In genomic region chr20:23748975-23749374, GRCh38 we compare ENCODE assay signal across 12 cellular contexts. TPM values are rescaled to one million over a fixed set of nuclear protein-coding genes. Genes with fewer than 3 reads are reported as not detected.
DNase-seq lines count a peak whose midpoint lies in the region; ATAC-seq and TF ChIP-seq lines count a peak whose summit lies in the region.
"Not testable (repeated sequence)": the region's sequence is repeated elsewhere in the genome, so short reads cannot be mapped to it uniquely, and the experiment has no call there.
"Had no signal": no experiment of that assay in that cellular context is flagged by ENCODE, and none has a peak within 500 bp of the region (broad histone marks: within the 10 kb centered on the region; RNA-seq: fewer than 3 reads in every experiment).

No MANE protein-coding gene starts in this region.

- not testable (repeated sequence) for H3K36me3 Mint-ChIP-seq in GM23338 (ENCODE audit: low read depth); neural progenitor cell
- H3K36me3 Mint-ChIP-seq in endodermal cell (ENCODE audit: low read depth) = peaks cover 26% of the 10 kb centered on the region

- H3K4me1 Mint-ChIP-seq in GM23338 = peaks cover 19% of the 10 kb centered on the region
- H3K4me1 Mint-ChIP-seq in endodermal cell = peaks cover 46% of the 10 kb centered on the region
- not testable (repeated sequence) for H3K4me1 Mint-ChIP-seq in neural progenitor cell

- not testable (repeated sequence) for H2AFZ ChIP-seq in GM23338; neural progenitor cell (replicated peaks)

- intact Hi-C loops in A673 (cut with micrococcal nuclease; ENCODE audit: unreplicated experiment) = not testable (repeated sequence)

- not testable (repeated sequence) for H3K9me3 Mint-ChIP-seq in GM23338, endodermal cell, neural progenitor cell

- not testable (repeated sequence) for H3K4me2 ChIP-seq in GM23338, neural progenitor cell

- not testable (repeated sequence) for H3F3A ChIP-seq in GM23338 (replicated peaks; ENCODE audit: low read depth); neural progenitor cell (ENCODE audit: low read depth)

- H3K27ac ChIP-seq in A673 (ENCODE audit: low read depth, low read length, poor library complexity, severe bottlenecking); GM23338 (ENCODE audit: low read depth); WERI-Rb-1; brain microvascular endothelial cell; endodermal cell (ENCODE audit: low read depth, low read length); neural progenitor cell: not testable (repeated sequence)

- not testable (repeated sequence) for H3K9me3 ChIP-seq in A673 (ENCODE audit: low read depth, low read length, poor library complexity, severe bottlenecking); WERI-Rb-1 (ENCODE audit: severe bottlenecking); endodermal cell (ENCODE audit: control insufficient read depth, low read length); neural progenitor cell (ENCODE audit: low read depth)

- not testable (repeated sequence) for H4K20me1 ChIP-seq in GM23338 (replicated peaks; ENCODE audit: insufficient read depth); neural progenitor cell (ENCODE audit: low read depth)

- H3K36me3 ChIP-seq in A673 (ENCODE audit: insufficient read depth, low read length, poor library complexity, severe bottlenecking); GM23338 (ENCODE audit: insufficient read depth); WERI-Rb-1; brain microvascular endothelial cell (replicated peaks); endodermal cell (ENCODE audit: control insufficient read depth, insufficient read depth, low read length); neural progenitor cell: not testable (repeated sequence)

- POLR2A ChIA-PET in A673 (lab: Charles Lee; ENCODE audit: low non-redundant PET) = not testable (repeated sequence)

- not testable (repeated sequence) for H3K9me2 ChIP-seq in GM23338 (ENCODE audit: insufficient read depth)

- not testable (repeated sequence) for H3K27ac Mint-ChIP-seq in GM23338, endodermal cell, neural progenitor cell

- H3K4me1 ChIP-seq in A673 (ENCODE audit: insufficient read depth, low read length, poor library complexity, severe bottlenecking); GM23338 (ENCODE audit: insufficient read depth); endodermal cell (ENCODE audit: control insufficient read depth, insufficient read depth, low read length); neural progenitor cell: not testable (repeated sequence)

- H3K27me3 ChIP-seq in A673 (replicated peaks; ENCODE audit: insufficient read depth, low read depth, low read length, poor library complexity); WERI-Rb-1 (ENCODE audit: insufficient read depth, low read depth, severe bottlenecking); brain microvascular endothelial cell (replicated peaks); endodermal cell (ENCODE audit: control insufficient read depth, insufficient read depth, low read length, poor library complexity, severe bottlenecking); neural progenitor cell: not testable (repeated sequence)
- H3K27me3 ChIP-seq in GM23338 (ENCODE audit: insufficient read depth) = peaks cover 24% of the 10 kb centered on the region

- BruUV-seq in A673 (replicated peaks; lab: Mats Ljungman, UMichigan) = not testable (repeated sequence)

- TF ChIP-seq CTCF in A673 (conservative IDR thresholded peaks at IDR 0.05; ENCODE audit: low read depth, low read length) = 0 out of 2 replicates have a peak, but pooled peaks have one; percentile 9
- TF ChIP-seq CTCF in GM23338 (conservative IDR thresholded peaks at IDR 0.05; ENCODE audit: low read depth in 2 of 2) = peak; percentile 36 to 46
- TF ChIP-seq CTCF in WERI-Rb-1 (IDR thresholded peaks at IDR 0.05; ENCODE audit: low read depth, low read length) = not testable (repeated sequence)
- peak; percentile 13 for TF ChIP-seq CTCF in brain microvascular endothelial cell (IDR thresholded peaks at IDR 0.05; ENCODE audit: low read depth, low read length, missing control alignments)
- peak; percentile 61 for TF ChIP-seq CTCF in endodermal cell (conservative IDR thresholded peaks at IDR 0.05)
- peak; percentile 21 for TF ChIP-seq CTCF in neural progenitor cell (IDR thresholded peaks at IDR 0.05)

- in situ Hi-C loops in brain microvascular endothelial cell (cut with HindIII; ENCODE audit: low pct_ligation_motif_present, low sequenced_read_pairs) = not testable (repeated sequence)

- ATAC-seq in GM23338 = peak; percentile 30

- H3K4me3 ChIP-seq in A673 (ENCODE audit: low read depth, low read length, poor library complexity, severe bottlenecking); GM23338; WERI-Rb-1 (ENCODE audit: low read depth, low read length); brain microvascular endothelial cell (ENCODE audit: low read depth, low read length); neural progenitor cell: not testable (repeated sequence)
- H3K4me3 ChIP-seq in endodermal cell (ENCODE audit: low read length) = peak overlapping the region; percentile 13

- not testable (repeated sequence) for H3K79me2 ChIP-seq in GM23338 (replicated peaks; ENCODE audit: insufficient read depth); neural progenitor cell (ENCODE audit: low read depth)

- DNase-seq in A673 (ENCODE audit: low spot score); brain microvascular endothelial cell; endodermal cell; neural progenitor cell (ENCODE audit: low spot score): not testable (repeated sequence)
- DNase-seq in GM23338 (ENCODE audit: low spot score) (peak; percentile 55), NCI-H82 (lab: John Stamatoyannopoulos, UW) (peak; percentile 10), WERI-Rb-1 (peak; percentile 38)

- H3K27me3 Mint-ChIP-seq in GM23338 (ENCODE audit: insufficient read depth, low read depth, poor library complexity) (peaks cover 35% of the 10 kb centered on the region), endodermal cell (ENCODE audit: insufficient read depth) (peaks cover 26% of the 10 kb centered on the region)
- not testable (repeated sequence) for H3K27me3 Mint-ChIP-seq in neural progenitor cell (ENCODE audit: insufficient read depth, low read depth)

- CTCF ChIA-PET in A673 (lab: Charles Lee) = not testable (repeated sequence)

- H3K9ac ChIP-seq in endodermal cell (ENCODE audit: extremely low read depth, low read length, poor library complexity, severe bottlenecking); neural progenitor cell: not testable (repeated sequence)

- not testable (repeated sequence) for H3K4me3 Mint-ChIP-seq in GM23338, neural progenitor cell
- H3K4me3 Mint-ChIP-seq in endodermal cell = peak overlapping the region; percentile 77

- WGBS in endodermal cell (ENCODE audit: insufficient coverage in 1 of 2, insufficient read length in 1 of 2), 2 experiments = 83 to 87% methylated on average over 1 to 10 of the region's 10 CpGs

RNA-seq across cellular contexts. Expression of gene CST1, which starts 1.8 kb away (rescaled TPM):
- total RNA-seq in A673 (2021) (not detected in 2 replicates), endodermal cell (1,000 to 10,000 TPM in 1 of 2 donors, 100 to 1,000 TPM in 1; 123 to 1,051 TPM), neural progenitor cell (ENCODE audit: low replicate concordance) (not detected in 2 replicates)
- total RNA-seq in GM23338 (2014; rRNA removed; shearing (Covaris generic)) = 1.8 and 2.7 TPM in 2 replicates
- polyA plus RNA-seq in GM23338 (2016; fragmentation: Nextera tagmentation; extraction: Ambion mirVana) = 4.0 and 4.9 TPM in 2 replicates
- 161 TPM for polyA plus RNA-seq in endodermal cell (2013, experiment 1 of 2)
- polyA plus RNA-seq in endodermal cell (2013, experiment 2 of 2) = 92.8 TPM
- total RNA-seq: CD4-positive, alpha-beta T cell; CD8-positive, alpha-beta memory T cell; Daoy; G401 had no signal
- polyA plus RNA-seq: CD14-positive monocyte; CD8-positive, alpha-beta memory T cell had no signal

Comparison
In these comparisons a context has a peak if more than half of its experiments do, and no peak if none do; other contexts are left out.
1. RNA of gene CST1, which starts 1.8 kb away (total RNA-seq): 123 to 1,051 TPM in endodermal cell; 1.8 to 2.7 TPM in GM23338, not detected in A673 and not detected in neural progenitor cell; every median in the first group is over 10 times any median in the second.